In the genomic region with DNA sequence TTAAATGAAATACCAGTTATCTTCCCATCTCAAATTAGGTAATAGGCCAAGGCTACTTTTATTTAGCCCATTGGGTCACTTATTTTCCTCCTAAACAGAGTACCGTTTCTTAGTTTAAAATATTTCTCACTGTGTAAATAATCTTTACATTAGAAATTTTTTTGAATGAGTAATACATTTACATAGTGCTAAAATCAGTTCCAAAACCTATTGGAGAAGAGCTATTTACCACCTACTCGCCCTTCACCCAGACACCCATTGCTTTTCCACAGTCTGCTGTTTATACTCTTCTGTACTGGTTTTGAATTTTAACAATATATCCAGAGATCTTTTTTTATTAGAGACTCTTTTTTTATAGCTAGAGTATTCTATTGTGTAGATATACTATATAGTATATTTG, we compare ENCODE assay signal across 27 cellular contexts.
"Had no signal": no experiment of that assay in that cellular context is flagged by ENCODE, and none has a peak within 500 bp of the region (broad histone marks: within the 10 kb centered on the region; RNA-seq: fewer than 3 reads in every experiment).

No MANE protein-coding gene starts in this region.

- H3K9me3 Mint-ChIP-seq: stimulated activated effector memory CD8-positive, alpha-beta T cell treated with anti-CD3 and anti-CD28 coated beads, Interleukin-12 subunit alpha, Interleukin-12 subunit beta, amount 100 ng/mL, for 72 hours; stimulated activated memory B cell treated with anti-CD40 and anti-IgM and Interleukin-4, amounts not matched to agents 10 μg/mL and 1 μg/mL and 100 μg/mL, for 72 hours; stimulated activated naive B cell treated with anti-CD40 and anti-IgM and Interleukin-4, amounts not matched to agents 10 μg/mL and 1 μg/mL and 100 μg/mL, for 72 hours; stimulated activated naive CD8-positive, alpha-beta T cell treated with anti-CD3 and anti-CD28 coated beads, Interleukin-15, amount 100 ng/mL, for 72 hours; stimulated activated naive CD8-positive, alpha-beta T cell treated with anti-CD3 and anti-CD28 coated beads, Interleukin-15, Interleukin-2, amounts not matched to agents 100 ng/mL and 50 ng/mL, for 24 hours; type B pancreatic cell had no signal

- H3K4me3 Mint-ChIP-seq: stimulated activated effector memory CD8-positive, alpha-beta T cell treated with anti-CD3 and anti-CD28 coated beads, Interleukin-12 subunit alpha, Interleukin-12 subunit beta, amount 100 ng/mL, for 72 hours; stimulated activated memory B cell treated with anti-CD40 and anti-IgM and Interleukin-4, amounts not matched to agents 10 μg/mL and 1 μg/mL and 100 μg/mL, for 72 hours; stimulated activated naive B cell treated with anti-CD40 and anti-IgM and Interleukin-4, amounts not matched to agents 10 μg/mL and 1 μg/mL and 100 μg/mL, for 72 hours; stimulated activated naive CD8-positive, alpha-beta T cell treated with anti-CD3 and anti-CD28 coated beads, Interleukin-15, amount 100 ng/mL, for 72 hours; stimulated activated naive CD8-positive, alpha-beta T cell treated with anti-CD3 and anti-CD28 coated beads, Interleukin-15, Interleukin-2, amounts not matched to agents 100 ng/mL and 50 ng/mL, for 24 hours; type B pancreatic cell had no signal

- H3K4me1 Mint-ChIP-seq: stimulated activated effector memory CD8-positive, alpha-beta T cell treated with anti-CD3 and anti-CD28 coated beads, Interleukin-12 subunit alpha, Interleukin-12 subunit beta, amount 100 ng/mL, for 72 hours; stimulated activated memory B cell treated with anti-CD40 and anti-IgM and Interleukin-4, amounts not matched to agents 10 μg/mL and 1 μg/mL and 100 μg/mL, for 72 hours; stimulated activated naive B cell treated with anti-CD40 and anti-IgM and Interleukin-4, amounts not matched to agents 10 μg/mL and 1 μg/mL and 100 μg/mL, for 72 hours; stimulated activated naive CD8-positive, alpha-beta T cell treated with anti-CD3 and anti-CD28 coated beads, Interleukin-15, amount 100 ng/mL, for 72 hours had no signal

- H3K27ac ChIP-seq: stomach, suprapubic skin, testis, thoracic aorta, thyroid gland, tibial artery, tibial nerve, transverse colon, upper lobe of left lung, upper lobe of right lung, uterus, vagina had no signal

- H3K4me3 ChIP-seq: stomach, suprapubic skin, testis, thoracic aorta, thyroid gland, tibial artery, tibial nerve, transverse colon, upper lobe of left lung, upper lobe of right lung, uterus, vagina had no signal

- H3K27me3 ChIP-seq: stomach, suprapubic skin, testis, thyroid gland, tibial artery, tibial nerve, transverse colon, upper lobe of left lung, upper lobe of right lung, uterus, vagina had no signal

- H3K27me3 Mint-ChIP-seq: stimulated activated memory B cell treated with anti-CD40 and anti-IgM and Interleukin-4, amounts not matched to agents 10 μg/mL and 1 μg/mL and 100 μg/mL, for 72 hours; stimulated activated naive B cell treated with anti-CD40 and anti-IgM and Interleukin-4, amounts not matched to agents 10 μg/mL and 1 μg/mL and 100 μg/mL, for 72 hours; stimulated activated naive CD8-positive, alpha-beta T cell treated with anti-CD3 and anti-CD28 coated beads, Interleukin-15, amount 100 ng/mL, for 72 hours; stimulated activated naive CD8-positive, alpha-beta T cell treated with anti-CD3 and anti-CD28 coated beads, Interleukin-15, Interleukin-2, amounts not matched to agents 100 ng/mL and 50 ng/mL, for 24 hours; type B pancreatic cell had no signal

- H3K36me3 ChIP-seq: thoracic aorta, uterus had no signal

- ATAC-seq: stimulated activated effector memory CD8-positive, alpha-beta T cell treated with anti-CD3 and anti-CD28 coated beads, Interleukin-12 subunit alpha, Interleukin-12 subunit beta, amount 100 ng/mL, for 72 hours; stimulated activated memory B cell treated with anti-CD40 and anti-IgM and Interleukin-4, amounts not matched to agents 10 μg/mL and 1 μg/mL and 100 μg/mL, for 72 hours; stimulated activated naive B cell treated with anti-CD40 and anti-IgM and Interleukin-4, amounts not matched to agents 10 μg/mL and 1 μg/mL and 100 μg/mL, for 72 hours; stimulated activated naive CD8-positive, alpha-beta T cell treated with anti-CD3 and anti-CD28 coated beads, Interleukin-15, amount 100 ng/mL, for 72 hours; stimulated activated naive CD8-positive, alpha-beta T cell treated with anti-CD3 and anti-CD28 coated beads, Interleukin-15, Interleukin-2, amounts not matched to agents 100 U/mL and 50 U/mL, for 24 hours; upper lobe of right lung had no signal

- H3K4me1 ChIP-seq: testis, thyroid gland, tibial artery, tibial nerve, upper lobe of left lung, upper lobe of right lung, uterus, vagina had no signal

- H3K27ac Mint-ChIP-seq: stimulated activated effector memory CD8-positive, alpha-beta T cell treated with anti-CD3 and anti-CD28 coated beads, Interleukin-12 subunit alpha, Interleukin-12 subunit beta, amount 100 ng/mL, for 72 hours; stimulated activated memory B cell treated with anti-CD40 and anti-IgM and Interleukin-4, amounts not matched to agents 10 μg/mL and 1 μg/mL and 100 μg/mL, for 72 hours; stimulated activated naive B cell treated with anti-CD40 and anti-IgM and Interleukin-4, amounts not matched to agents 10 μg/mL and 1 μg/mL and 100 μg/mL, for 72 hours; stimulated activated naive CD8-positive, alpha-beta T cell treated with anti-CD3 and anti-CD28 coated beads, Interleukin-15, amount 100 ng/mL, for 72 hours; stimulated activated naive CD8-positive, alpha-beta T cell treated with anti-CD3 and anti-CD28 coated beads, Interleukin-15, Interleukin-2, amounts not matched to agents 100 ng/mL and 50 ng/mL, for 24 hours; type B pancreatic cell had no signal

- H3K9me3 ChIP-seq: stomach, suprapubic skin, testis, thoracic aorta, thyroid gland, tibial artery, tibial nerve, transverse colon, upper lobe of left lung, upper lobe of right lung, uterus, vagina had no signal

- DNase-seq: stimulated activated CD4-positive, alpha-beta T cell treated with anti-CD3 and anti-CD28 coated beads, Interleukin-2, amount 100 ng/mL, for 48 hours; stimulated activated CD4-positive, alpha-beta T cell treated with anti-CD3 and anti-CD28 coated beads, Interleukin-4, amount 100 ng/mL, for 1 hour; stimulated activated CD4-positive, alpha-beta T cell treated with anti-CD3 and anti-CD28 coated beads, Interleukin-4, amount 100 ng/mL, for 24 hours; stimulated activated CD4-positive, alpha-beta T cell treated with anti-CD3 and anti-CD28 coated beads, Interleukin-4, amount 100 ng/mL, for 4 hours; stimulated activated CD8-positive, alpha-beta memory T cell treated with anti-CD3 and anti-CD28 coated beads, Interleukin-4, amount 100 ng/mL, for 48 hours; stimulated activated naive B cell treated with anti-CD40 and anti-IgM and Interleukin-4, amounts not matched to agents 10 μg/mL and 1 μg/mL and 100 μg/mL, for 72 hours; stimulated activated naive CD4-positive, alpha-beta T cell; stimulated activated naive CD4-positive, alpha-beta T cell treated with Interleukin-2 at 50 U/mL for 16 hours; stimulated activated naive CD8-positive, alpha-beta T cell treated with anti-CD3 and anti-CD28 coated beads, Interleukin-15, amount 100 ng/mL, for 72 hours; stimulated activated naive CD8-positive, alpha-beta T cell treated with anti-CD3 and anti-CD28 coated beads, Interleukin-15, Interleukin-2, amounts not matched to agents 100 U/mL and 50 U/mL, for 24 hours; stomach; substantia nigra; testis; thyroid gland; tibial artery; transverse colon; upper lobe of left lung; upper lobe of right lung; uterus had no signal
